In the genomic region with DNA sequence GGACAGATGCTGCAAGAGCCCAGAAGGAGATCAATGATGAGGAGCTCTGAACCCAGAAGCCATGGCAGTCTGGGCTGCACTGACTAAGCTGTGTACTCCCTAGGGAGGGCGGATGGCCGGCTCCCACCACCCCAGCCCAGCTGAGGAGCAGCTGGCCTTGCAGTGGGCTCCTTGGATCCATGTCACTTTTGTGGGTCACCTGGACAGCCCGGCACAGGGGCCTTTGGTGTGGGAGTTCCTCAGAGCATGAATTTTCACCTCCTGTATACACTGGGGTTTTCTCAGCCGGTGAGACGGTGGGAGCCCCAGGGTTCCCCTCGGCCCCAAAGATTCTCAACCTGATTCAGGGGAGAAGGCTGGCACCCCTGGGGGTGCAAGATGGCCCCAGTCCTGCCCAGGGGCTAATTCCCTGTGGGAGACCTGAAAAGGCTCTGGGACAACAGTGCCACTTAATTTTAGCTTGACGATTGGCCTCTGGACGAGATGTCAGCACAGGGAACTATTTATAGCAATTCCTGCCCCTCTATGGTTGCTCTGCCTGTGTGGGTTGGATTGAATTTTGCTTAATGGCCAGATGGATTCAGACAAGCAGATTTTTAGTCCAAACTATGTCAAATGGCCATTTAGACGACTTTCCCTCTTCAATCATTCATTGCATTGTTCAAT, we compare ENCODE assay signal across 19 cellular contexts.
"Had no signal": no experiment of that assay in that cellular context is flagged by ENCODE, and none has a peak within 500 bp of the region (broad histone marks: within the 10 kb centered on the region; RNA-seq: fewer than 3 reads in every experiment).

No MANE protein-coding gene starts in this region.

- H3K4me1 Mint-ChIP-seq: activated CD4-positive, alpha-beta T cell treated with anti-CD3 and anti-CD28 coated beads, Interleukin-2, amount 10 ng/mL, durations not matched to agents 7 days and 5 days; activated naive CD4-positive, alpha-beta T cell treated with anti-CD3 and anti-CD28 coated beads, Interleukin-2, amount 50 U/mL, for 24 hours; stimulated activated naive B cell treated with anti-CD40 and anti-IgM and Interleukin-4, amounts not matched to agents 10 μg/mL and 1 μg/mL and 100 μg/mL, for 72 hours had no signal

- H3K27ac Mint-ChIP-seq: activated CD4-positive, alpha-beta T cell treated with anti-CD3 and anti-CD28 coated beads, Interleukin-2, amount 10 ng/mL, durations not matched to agents 7 days and 5 days; activated naive CD4-positive, alpha-beta T cell treated with anti-CD3 and anti-CD28 coated beads, Interleukin-2, amount 50 U/mL, for 24 hours; mesothelial cell of epicardium; nephron progenitor cell; stimulated activated naive B cell treated with anti-CD40 and anti-IgM and Interleukin-4, amounts not matched to agents 10 μg/mL and 1 μg/mL and 100 μg/mL, for 72 hours had no signal

- H3K27me3 ChIP-seq: ascending aorta, gastrocnemius medialis, right lobe of liver had no signal

- H3K4me1 ChIP-seq: ascending aorta, prostate gland, right lobe of liver had no signal

- ATAC-seq: activated T-cell treated with anti-CD3 and anti-CD28 coated beads, Interleukin-2, amount 50 U/mL, for 4 hours; esophagus mucosa; gastrocnemius medialis; SK-N-SH treated with all-trans-retinoic acid at 6 μM for 48 hours; stimulated activated naive B cell treated with anti-CD40 and anti-IgM and Interleukin-4, amounts not matched to agents 10 μg/mL and 1 μg/mL and 100 μg/mL, for 72 hours had no signal

- H3K27me3 Mint-ChIP-seq: activated CD4-positive, alpha-beta T cell treated with anti-CD3 and anti-CD28 coated beads, Interleukin-2, amount 10 ng/mL, durations not matched to agents 7 days and 5 days had no signal

- DNase-seq: activated CD4-positive, alpha-beta T cell treated with anti-CD3 and anti-CD28 coated beads, Interleukin-2, amount 10 ng/mL, durations not matched to agents 7 days and 5 days; activated CD8-positive, alpha-beta memory T cell treated with anti-CD3 and anti-CD28 coated beads, Interleukin-2, amount 50 U/mL, for 4 hours; activated effector memory CD4-positive, alpha-beta T cell treated with anti-CD3 and anti-CD28 coated beads, Interleukin-2, amount 50 U/mL, for 16 hours; activated T-cell treated with anti-CD3 and anti-CD28 coated beads, Interleukin-2, amount 50 U/mL, for 4 hours; effector CD8-positive, alpha-beta T cell; gastrocnemius medialis; nephron progenitor cell; nucleus accumbens; stimulated activated CD4-positive, alpha-beta T cell treated with anti-CD3 and anti-CD28 coated beads, Interleukin-4, amount 100 ng/mL, for 24 hours; stimulated activated naive B cell treated with anti-CD40 and anti-IgM and Interleukin-4, amounts not matched to agents 10 μg/mL and 1 μg/mL and 100 μg/mL, for 72 hours; T1000 had no signal

- H3K36me3 ChIP-seq: ascending aorta, gastrocnemius medialis, prostate gland, right lobe of liver, thoracic aorta had no signal

- H3K4me3 ChIP-seq: ascending aorta, gastrocnemius medialis, prostate gland, right lobe of liver, thoracic aorta had no signal

- H3K9me3 ChIP-seq: ascending aorta, gastrocnemius medialis, prostate gland, right lobe of liver, thoracic aorta had no signal

- H3K36me3 Mint-ChIP-seq: activated naive CD4-positive, alpha-beta T cell treated with anti-CD3 and anti-CD28 coated beads, Interleukin-2, amount 50 U/mL, for 24 hours; mesothelial cell of epicardium; stimulated activated naive B cell treated with anti-CD40 and anti-IgM and Interleukin-4, amounts not matched to agents 10 μg/mL and 1 μg/mL and 100 μg/mL, for 72 hours had no signal

- H3K9me3 Mint-ChIP-seq: activated CD4-positive, alpha-beta T cell treated with anti-CD3 and anti-CD28 coated beads, Interleukin-2, amount 10 ng/mL, durations not matched to agents 7 days and 5 days; activated naive CD4-positive, alpha-beta T cell treated with anti-CD3 and anti-CD28 coated beads, Interleukin-2, amount 50 U/mL, for 24 hours; activated T-cell treated with anti-CD3 and anti-CD28 coated beads, Interleukin-2, amount 50 U/mL, for 4 hours; mesothelial cell of epicardium; nephron progenitor cell; stimulated activated naive B cell treated with anti-CD40 and anti-IgM and Interleukin-4, amounts not matched to agents 10 μg/mL and 1 μg/mL and 100 μg/mL, for 72 hours had no signal

- H3K27ac ChIP-seq: ascending aorta, gastrocnemius medialis, prostate gland, right lobe of liver, thoracic aorta had no signal

- H3K4me3 Mint-ChIP-seq: activated CD4-positive, alpha-beta T cell treated with anti-CD3 and anti-CD28 coated beads, Interleukin-2, amount 10 ng/mL, durations not matched to agents 7 days and 5 days; activated naive CD4-positive, alpha-beta T cell treated with anti-CD3 and anti-CD28 coated beads, Interleukin-2, amount 50 U/mL, for 24 hours; activated T-cell treated with anti-CD3 and anti-CD28 coated beads, Interleukin-2, amount 50 U/mL, for 4 hours; mesothelial cell of epicardium; nephron progenitor cell; stimulated activated naive B cell treated with anti-CD40 and anti-IgM and Interleukin-4, amounts not matched to agents 10 μg/mL and 1 μg/mL and 100 μg/mL, for 72 hours had no signal
